ENCODE assay signal across 8 cellular contexts in genomic region chr12:76790564-76791552, GRCh38. TPM values are rescaled to one million over a fixed set of nuclear protein-coding genes. Genes with fewer than 3 reads are reported as not detected.
DNase-seq lines count a peak whose midpoint lies in the region; ATAC-seq and TF ChIP-seq lines count a peak whose summit lies in the region.

No MANE protein-coding gene starts in this region.

- H3K9ac ChIP-seq in mesendoderm (ENCODE audit: low read length) = no peak overlapping the region

- no peaks in the 10 kb centered on the region for H3K9me3 Mint-ChIP-seq in immature natural killer cell

- H2BK5ac ChIP-seq in mesendoderm (ENCODE audit: low read length) = no peak overlapping the region

- no peak overlapping the region for H3K56ac ChIP-seq in mesendoderm (ENCODE audit: low read length)

- H3K36me3 Mint-ChIP-seq in immature natural killer cell = no peaks in the 10 kb centered on the region

- no peak overlapping the region for H3K27ac ChIP-seq in 22Rv1
- no peak overlapping the region for H3K27ac ChIP-seq in adrenal gland
- no peak overlapping the region for H3K27ac ChIP-seq in aorta (ENCODE audit: low read depth in 1 of 2, low read length in 2 of 2)
- no peak overlapping the region for H3K27ac ChIP-seq in mesendoderm (ENCODE audit: low read depth, low read length)

- H2AK5ac ChIP-seq in mesendoderm (ENCODE audit: low read length) = no peak overlapping the region

- DNase-seq in GM10248 (ENCODE audit: extremely low spot score) (peak; percentile 35), NCI-H1105 treated with DMSO at 0.1 percent for 48 hours (lab: John Stamatoyannopoulos, UW) (peak; percentile 68), adrenal gland (no peak), immature natural killer cell (peak; percentile 28 to 42 (median 37)), aorta (no peak), mesendoderm (no peak), cortex of kidney (lab: John Stamatoyannopoulos, UW) (no peak)

- no peak overlapping the region for H4K5ac ChIP-seq in mesendoderm (ENCODE audit: low read length)

- no peaks in the 10 kb centered on the region for H3K27me3 ChIP-seq in adrenal gland
- no peaks in the 10 kb centered on the region for H3K27me3 ChIP-seq in aorta (ENCODE audit: control insufficient read depth in 1 of 2, insufficient read depth in 2 of 2, low read length in 1 of 2)
- H3K27me3 ChIP-seq in mesendoderm (ENCODE audit: insufficient read depth, low read length, poor library complexity) = no peaks in the 10 kb centered on the region

- H3K4me3 Mint-ChIP-seq in immature natural killer cell = no peak overlapping the region

- POLR2A ChIA-PET in GM10248 (lab: Yijun Ruan, JAX) = no interaction called here

- 37 to 38% (median 38%) methylated on average over 4 of the region's 4 CpGs for WGBS in adrenal gland, 4 donors
- WGBS in aorta, 2 donors = 38 to 39% methylated on average over 4 of the region's 4 CpGs
- WGBS in mesendoderm (ENCODE audit: extremely low coverage, insufficient coverage, low lambda C conversion rate) = 100% methylated on average over 2 of the region's 4 CpGs

- H3K9me3 ChIP-seq in adrenal gland (replicated peaks in 1 of 3) = no peaks in the 10 kb centered on the region
- no peaks in the 10 kb centered on the region for H3K9me3 ChIP-seq in aorta (ENCODE audit: control insufficient read depth, low read length)

- H3K18ac ChIP-seq in mesendoderm (ENCODE audit: low read length) = no peak overlapping the region

- H3K4me3 ChIP-seq in adrenal gland = no peak overlapping the region
- H3K4me3 ChIP-seq in aorta (ENCODE audit: low read length in 2 of 2) = no peak overlapping the region
- H3K4me3 ChIP-seq in mesendoderm (ENCODE audit: low read length) = no peak overlapping the region

- H3K79me2 ChIP-seq in mesendoderm (ENCODE audit: control insufficient read depth, insufficient read depth, low read length) = peaks cover 9% of the 10 kb centered on the region

- no peak overlapping the region for H3K4ac ChIP-seq in mesendoderm (ENCODE audit: low read depth, low read length)

- peaks cover 12 to 46% of the 10 kb centered on the region in 2 donors for H3K4me1 Mint-ChIP-seq in immature natural killer cell

- no peak overlapping the region for H3K27ac Mint-ChIP-seq in immature natural killer cell

- H3K4me1 ChIP-seq in adrenal gland (replicated peaks in 1 of 2) = peaks cover 0 to 37% of the 10 kb centered on the region in 2 donors
- peaks cover 0 to 1% of the 10 kb centered on the region in 2 donors for H3K4me1 ChIP-seq in aorta (ENCODE audit: control insufficient read depth in 1 of 2, insufficient read depth in 2 of 2, low read length in 2 of 2)
- H3K4me1 ChIP-seq in mesendoderm (ENCODE audit: control insufficient read depth, low read depth, low read length) = no peaks in the 10 kb centered on the region

- H3K36me3 ChIP-seq in adrenal gland (replicated peaks in 1 of 2) (no peaks in the 10 kb centered on the region), aorta (ENCODE audit: control insufficient read depth in 1 of 2, insufficient read depth in 2 of 2, low read length in 1 of 2) (no peaks in the 10 kb centered on the region), mesendoderm (ENCODE audit: control insufficient read depth, insufficient read depth, low read length) (no peaks in the 10 kb centered on the region)

- ATAC-seq in aorta (ENCODE audit: low FRiP score) = peak; percentile 72

- H3K23ac ChIP-seq in mesendoderm (ENCODE audit: low read length) = no peak overlapping the region

- H3K4me2 ChIP-seq in mesendoderm (ENCODE audit: low read length) = no peak overlapping the region

- CTCF ChIA-PET in GM10248 (lab: Yijun Ruan, JAX) = interaction anchor here (0.7 to 5.2 kb wide), 29 partner anchors 9 to 219 kb away, joined by 3 to 51 read pairs (median 5); partner anchors contain the start of gene ZDHHC17

- no peak overlapping the region for H2BK120ac ChIP-seq in mesendoderm (ENCODE audit: low read depth, low read length)

- H2BK15ac ChIP-seq in mesendoderm (replicated peaks; ENCODE audit: low read depth) = no peak overlapping the region

- intact Hi-C loops in adrenal gland (cut with DNase I) (loop anchor here (5.0 to 10.0 kb wide), 3 partner anchors 106 to 169 kb away; no protein-coding TSS in a partner anchor), aorta (cut with DNase I) (loop anchor here (2.0 kb wide), 2 partner anchors 168 to 170 kb away; no protein-coding TSS in a partner anchor)

- H3K27me3 Mint-ChIP-seq in immature natural killer cell (ENCODE audit: low read depth in 3 of 3) = peaks cover 0 to 1% (median 0%) of the 10 kb centered on the region in 3 donors

- peak; percentile 93 for TF ChIP-seq CTCF in 22Rv1 (IDR thresholded peaks at IDR 0.05)
- TF ChIP-seq CTCF in GM10248 (IDR thresholded peaks at IDR 0.05; ENCODE audit: control extremely low read depth, extremely low read depth, low read depth, missing control alignments) = peak; percentile 32
- peak; percentile 57 to 90 (median 74) for TF ChIP-seq CTCF in adrenal gland (IDR thresholded peaks at IDR 0.05)

- peaks cover 6% of the 10 kb centered on the region for H3K79me1 ChIP-seq in mesendoderm (ENCODE audit: low read length)

- TF ChIP-seq POLR2A in adrenal gland (IDR thresholded peaks at IDR 0.05) = no peak

- no peak overlapping the region for H4K8ac ChIP-seq in mesendoderm (ENCODE audit: low read depth, low read length)

RNA-seq across cellular contexts. Expression of gene ZDHHC17, which starts 26.9 kb away (rescaled TPM):
- total RNA-seq in adrenal gland (100 to 1,000 TPM in 1 of 8 donors, 10 to 100 TPM in 7; 22.3 to 102 (median 35.0) TPM), aorta (10 to 100 TPM; 47.1 to 52.2 TPM)
- polyA plus RNA-seq in adrenal gland (10 to 100 TPM; 17.7 to 25.7 (median 24.1) TPM), immature natural killer cell (10 to 100 TPM in 2 of 3 donors, 1 to 10 TPM in 1; 9.2 to 15.8 (median 11.0) TPM), aorta (10 to 100 TPM in 1 of 2 donors, 1 to 10 TPM in 1; 5.4 to 23.1 TPM)
- 11.9 TPM for polyA plus RNA-seq in mesendoderm (2013, experiment 1 of 2)
- 10.7 TPM for polyA plus RNA-seq in mesendoderm (2013, experiment 2 of 2)

Comparison
In these comparisons a context has a peak if more than half of its experiments do, and no peak if none do; other contexts are left out.
1. CTCF ChIP-seq: peak in every context shown above with its lines; median percentile 93 in 22Rv1; 74 in adrenal gland; 32 in GM10248.
2. DNase-seq: peak in GM10248 (single experiment), NCI-H1105 treated with DMSO at 0.1 percent for 48 hours (single experiment) and immature natural killer cell (3 of 3); none in adrenal gland (0 of 7), aorta (0 of 2), mesendoderm (single experiment) and cortex of kidney (single experiment).